Comparison of ENCODE assay signal across 23 cellular contexts in the genomic region with DNA sequence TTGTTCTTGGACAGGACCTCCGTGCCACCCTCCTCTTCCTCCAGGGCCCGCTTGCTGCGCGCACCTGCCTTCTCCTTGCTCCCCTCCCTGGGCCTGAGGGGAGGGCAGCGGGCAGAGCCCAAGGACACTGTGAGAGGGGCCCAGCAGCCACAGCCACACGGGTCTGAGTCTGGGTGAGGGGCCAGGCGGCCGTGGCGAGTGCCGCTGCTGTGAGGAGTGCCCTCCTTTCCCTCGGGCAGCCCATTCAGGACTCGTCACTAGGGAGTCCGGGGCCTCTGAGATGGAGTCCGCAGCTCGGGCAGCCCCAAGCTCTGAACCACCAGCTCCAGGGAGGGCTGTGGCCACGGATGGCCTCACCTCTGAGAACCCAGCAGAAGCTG. TPM values are rescaled to one million over a fixed set of nuclear protein-coding genes. Genes with fewer than 3 reads are reported as not detected.
"Had no signal": no experiment of that assay in that cellular context is flagged by ENCODE, and none has a peak within 500 bp of the region (broad histone marks: within the 10 kb centered on the region; RNA-seq: fewer than 3 reads in every experiment).

No MANE protein-coding gene starts in this region.

- H3K27me3 Mint-ChIP-seq: activated naive CD4-positive, alpha-beta T cell treated with anti-CD3 and anti-CD28 coated beads, Interleukin-2, amount 50 U/mL, for 24 hours; memory B cell had no signal

- H3K36me3 Mint-ChIP-seq: activated naive CD4-positive, alpha-beta T cell treated with anti-CD3 and anti-CD28 coated beads, Interleukin-2, amount 50 U/mL, for 24 hours had no signal

- ATAC-seq: gastroesophageal sphincter; heart left ventricle; psoas muscle; right lobe of liver; stimulated activated effector memory CD8-positive, alpha-beta T cell treated with anti-CD3 and anti-CD28 coated beads, Interleukin-12 subunit alpha, Interleukin-12 subunit beta, amount 100 ng/mL, for 72 hours had no signal

- DNase-seq: activated CD4-positive, CD25-positive, alpha-beta regulatory T cell treated with anti-CD3 and anti-CD28 coated beads, Interleukin-2, amount 50 U/mL, for 72 hours; activated CD8-positive, alpha-beta memory T cell treated with anti-CD3 and anti-CD28 coated beads for 24 hours; activated CD8-positive, alpha-beta memory T cell treated with anti-CD3 and anti-CD28 coated beads, Interleukin-2, amount 50 U/mL, for 48 hours; activated gamma-delta T cell; cerebellar nuclear complex; effector CD8-positive, alpha-beta T cell; kidney glomerular epithelial cell; small intestine; stimulated activated CD4-positive, alpha-beta T cell treated with anti-CD3 and anti-CD28 coated beads, Interleukin-4, amount 100 ng/mL, for 24 hours; T-helper 9 cell; testis had no signal

- H3K4me3 Mint-ChIP-seq: activated naive CD4-positive, alpha-beta T cell treated with anti-CD3 and anti-CD28 coated beads, Interleukin-2, amount 50 U/mL, for 24 hours; memory B cell; stimulated activated effector memory CD8-positive, alpha-beta T cell treated with anti-CD3 and anti-CD28 coated beads, Interleukin-12 subunit alpha, Interleukin-12 subunit beta, amount 100 ng/mL, for 72 hours had no signal

- H3K4me3 ChIP-seq: breast epithelium, esophagus muscularis mucosa, gastroesophageal sphincter, heart left ventricle, psoas muscle, right lobe of liver, testis, upper lobe of left lung had no signal

- H3K9me3 Mint-ChIP-seq: activated naive CD4-positive, alpha-beta T cell treated with anti-CD3 and anti-CD28 coated beads, Interleukin-2, amount 50 U/mL, for 24 hours; memory B cell; stimulated activated effector memory CD8-positive, alpha-beta T cell treated with anti-CD3 and anti-CD28 coated beads, Interleukin-12 subunit alpha, Interleukin-12 subunit beta, amount 100 ng/mL, for 72 hours had no signal

- H3K4me1 Mint-ChIP-seq: memory B cell had no signal

- H3K27me3 ChIP-seq: breast epithelium, esophagus muscularis mucosa, gastroesophageal sphincter, heart left ventricle, right lobe of liver, testis, upper lobe of left lung had no signal

- FAIRE-seq: astrocyte, endothelial cell of umbilical vein, small intestine had no signal

- H3K27ac Mint-ChIP-seq: activated naive CD4-positive, alpha-beta T cell treated with anti-CD3 and anti-CD28 coated beads, Interleukin-2, amount 50 U/mL, for 24 hours; memory B cell; stimulated activated effector memory CD8-positive, alpha-beta T cell treated with anti-CD3 and anti-CD28 coated beads, Interleukin-12 subunit alpha, Interleukin-12 subunit beta, amount 100 ng/mL, for 72 hours had no signal

- H3K9me3 ChIP-seq: breast epithelium, esophagus muscularis mucosa, gastroesophageal sphincter, heart left ventricle, psoas muscle, right lobe of liver, testis, upper lobe of left lung had no signal

- H3K27ac ChIP-seq: breast epithelium, esophagus muscularis mucosa, gastroesophageal sphincter, heart left ventricle, psoas muscle, right lobe of liver, testis, upper lobe of left lung had no signal

RNA-seq across cellular contexts. Expression of gene RAC3, which starts 28.5 kb away (rescaled TPM):
- total RNA-seq: psoas muscle had no signal
